ENCODE assay signal across 15 cellular contexts in the genomic region with DNA sequence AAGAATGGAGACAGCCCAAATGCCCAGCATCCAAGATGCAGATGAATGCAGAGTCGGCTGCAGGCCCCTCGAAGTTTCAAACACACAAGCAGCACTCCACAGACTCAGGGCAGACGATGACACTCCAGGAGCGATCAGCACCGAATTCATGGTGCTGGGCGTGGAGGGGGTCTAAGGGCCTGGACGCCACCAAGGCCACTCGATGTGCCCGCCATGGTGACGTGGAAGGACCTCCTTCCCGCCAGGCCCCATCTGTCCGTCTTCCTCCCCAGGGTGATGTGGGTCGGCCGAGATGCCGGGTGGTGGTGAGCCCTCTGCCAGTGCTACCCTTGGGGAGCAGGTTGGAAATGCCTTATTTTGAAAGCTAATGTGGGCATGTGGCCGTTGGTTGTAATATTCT. TPM values are rescaled to one million over a fixed set of nuclear protein-coding genes. Genes with fewer than 3 reads are reported as not detected.
"Had no signal": no experiment of that assay in that cellular context is flagged by ENCODE, and none has a peak within 500 bp of the region (broad histone marks: within the 10 kb centered on the region; RNA-seq: fewer than 3 reads in every experiment).

No MANE protein-coding gene starts in this region.

- H3K27me3 Mint-ChIP-seq: activated naive CD8-positive, alpha-beta T cell had no signal

- H3K4me3 Mint-ChIP-seq: activated CD4-positive, alpha-beta T cell treated with anti-CD3 and anti-CD28 coated beads, Interleukin-2, amount 10 ng/mL, durations not matched to agents 24 days and 14 days; activated naive CD8-positive, alpha-beta T cell; nephron; T-helper 2 cell treated with Interferon-gamma antibody and Interleukin-4, amounts not matched to agents 5 μg/mL and 100 μg/mL, for 36 hours had no signal

- H3K4me3 ChIP-seq: esophagus muscularis mucosa had no signal

- H3K27ac ChIP-seq: esophagus muscularis mucosa had no signal

- H3K4me1 Mint-ChIP-seq: activated CD4-positive, alpha-beta T cell treated with anti-CD3 and anti-CD28 coated beads, Interleukin-2, amount 10 ng/mL, durations not matched to agents 24 days and 14 days; nephron had no signal

- H3K27ac Mint-ChIP-seq: activated CD4-positive, alpha-beta T cell treated with anti-CD3 and anti-CD28 coated beads, Interleukin-2, amount 10 ng/mL, durations not matched to agents 24 days and 14 days; activated naive CD8-positive, alpha-beta T cell; nephron; T-helper 2 cell treated with Interferon-gamma antibody and Interleukin-4, amounts not matched to agents 5 μg/mL and 100 μg/mL, for 36 hours had no signal

- H3K36me3 ChIP-seq: esophagus muscularis mucosa had no signal

- DNase-seq: activated CD4-positive, alpha-beta T cell treated with anti-CD3 and anti-CD28 coated beads, Interleukin-2, amount 10 ng/mL, durations not matched to agents 24 days and 14 days; activated CD4-positive, CD25-positive, alpha-beta regulatory T cell; amniotic stem cell; hippocampal formation; mesendoderm; occipital lobe; stimulated activated CD4-positive, alpha-beta T cell treated with anti-CD3 and anti-CD28 coated beads, Interleukin-4, amount 100 ng/mL, for 1 hour; stimulated activated naive CD4-positive, alpha-beta T cell had no signal

- H3K4me1 ChIP-seq: esophagus muscularis mucosa had no signal

RNA-seq across cellular contexts. Expression of a gene that starts 58.0 kb away (rescaled TPM):
- total RNA-seq: activated CD4-positive, alpha-beta T cell treated with anti-CD3 and anti-CD28 coated beads, Interleukin-2, amount 10 ng/mL, durations not matched to agents 24 days and 14 days; cardiac septum; esophagus muscularis mucosa; glomerular endothelial cell; occipital lobe; pulmonary artery endothelial cell had no signal
